In genomic region chr15:85430406-85431204, GRCh38 we compare ENCODE assay signal across 1 cellular context.
A peak's percentile ranks its signal among the peaks of the same experiment; 100 is the strongest.
TF ChIP-seq lines count a peak whose summit lies in the region.

No MANE protein-coding gene starts in this region.

TF ChIP-seq in GM12878, 131 proteins besides CTCF, POLR2A, EP300 and RAD21 (continued from another document):
- TF ChIP-seq PRDM15 (CRISPR knock-in tag; IDR thresholded peaks at IDR 0.05) = no peak
- 0 out of 2 replicates have a peak, but pooled peaks have one; percentile 41 for TF ChIP-seq CBX5 (IDR thresholded peaks at IDR 0.05; ENCODE audit: low read depth)
- 0 out of 2 replicates have a peak, but pooled peaks have one; percentile 31 for TF ChIP-seq MTA2 (IDR thresholded peaks at IDR 0.05; ENCODE audit: low read depth)
- no peak for TF ChIP-seq HCFC1 (IDR thresholded peaks at IDR 0.05; ENCODE audit: low read length)
- TF ChIP-seq EED (IDR thresholded peaks at IDR 0.05; ENCODE audit: low read depth) = peak; percentile 42; the same call in 1 of the 2 replicates
- TF ChIP-seq POLR2AphosphoS5 (IDR thresholded peaks at IDR 0.05; ENCODE audit: low read length) = no peak
- TF ChIP-seq SREBF2 (IDR thresholded peaks at IDR 0.05; ENCODE audit: low read length) = no peak
- no peak for TF ChIP-seq ZBTB33 (IDR thresholded peaks at IDR 0.05)
- TF ChIP-seq PAX5 (IDR thresholded peaks at IDR 0.05; ENCODE audit: borderline replicate concordance, low read depth, low read length) = peak; percentile 36; the same call in 1 of the 2 replicates
- TF ChIP-seq ETV6 (conservative IDR thresholded peaks at IDR 0.05 in 1 of 2, IDR thresholded peaks at IDR 0.05 in 1 of 2; ENCODE audit: borderline replicate concordance in 1 of 2, low read depth in 1 of 2) = peak in 1 of 2 experiments; percentile 44; a peak in 1 of 4 replicates
- TF ChIP-seq CHD4 (IDR thresholded peaks at IDR 0.05) = no peak
- peak; percentile 31; the same call in 1 of the 2 replicates for TF ChIP-seq CREM (IDR thresholded peaks at IDR 0.05; ENCODE audit: low read depth)
- no peak for TF ChIP-seq SRF (IDR thresholded peaks at IDR 0.05; ENCODE audit: low read depth in 2 of 2, low read length in 2 of 2)
- TF ChIP-seq RUNX3 (IDR thresholded peaks at IDR 0.05; ENCODE audit: low read length) = peak; percentile 94
- TF ChIP-seq ZBTB4 (CRISPR knock-in tag; IDR thresholded peaks at IDR 0.05) = no peak
- peak; percentile 74; the same call in 1 of the 2 replicates for TF ChIP-seq CBFB (IDR thresholded peaks at IDR 0.05; ENCODE audit: low read depth)
- no peak for TF ChIP-seq ZNF622 (IDR thresholded peaks at IDR 0.05)
- no peak for TF ChIP-seq NR2F1 (conservative IDR thresholded peaks at IDR 0.05)
- 0 out of 4 replicates have a peak, but pooled peaks of 1 of the 2 experiments have one; percentile 37 for TF ChIP-seq CEBPB (IDR thresholded peaks at IDR 0.05; ENCODE audit: borderline replicate concordance in 1 of 2, low read depth in 2 of 2, low read length in 2 of 2)
- TF ChIP-seq SPI1 (IDR thresholded peaks at IDR 0.05; ENCODE audit: borderline replicate concordance, insufficient read depth, low read depth, low read length) = peak; percentile 51; the same call in 1 of the 2 replicates
- TF ChIP-seq BCL11A (IDR thresholded peaks at IDR 0.05; ENCODE audit: low read depth, low read length) = 0 out of 2 replicates have a peak, but pooled peaks have one; percentile 37
- TF ChIP-seq YY1 (IDR thresholded peaks at IDR 0.05; ENCODE audit: low read depth, low read length) = no peak
- TF ChIP-seq CUX1 (IDR thresholded peaks at IDR 0.05; ENCODE audit: insufficient replicate concordance, low read depth, low read length) = no peak
- TF ChIP-seq E2F4 (IDR thresholded peaks at IDR 0.05; ENCODE audit: low read depth, low read length) = no peak
- peak; percentile 70; the same call in 1 of the 2 replicates for TF ChIP-seq TCF3 (IDR thresholded peaks at IDR 0.05; ENCODE audit: borderline replicate concordance, insufficient read depth, low read depth, low read length)
- TF ChIP-seq TCF12 (IDR thresholded peaks at IDR 0.05; ENCODE audit: low read depth, low read length) = 0 out of 2 replicates have a peak, but pooled peaks have one; percentile 33
- no peak for TF ChIP-seq DPF2 (IDR thresholded peaks at IDR 0.05)
- TF ChIP-seq ZBTB11 (CRISPR knock-in tag; IDR thresholded peaks at IDR 0.05) = no peak
- peak; percentile 48 to 61; a peak in 3 of 4 replicates for TF ChIP-seq IKZF2 (IDR thresholded peaks at IDR 0.05)
- no peak for TF ChIP-seq TBL1XR1 (IDR thresholded peaks at IDR 0.05; ENCODE audit: low read depth, low read length)
